22 cellular contexts compared by ENCODE assay signal in genomic region chr1:2339206-2340085, GRCh38.
"Had no signal": no experiment of that assay in that cellular context is flagged by ENCODE, and none has a peak within 500 bp of the region (broad histone marks: within the 10 kb centered on the region; RNA-seq: fewer than 3 reads in every experiment).

No MANE protein-coding gene starts in this region.

- H3K4me3 ChIP-seq: SJCRH30 had no signal

- H3K36me3 ChIP-seq: SJCRH30 had no signal

- ATAC-seq: SK-N-SH treated with all-trans-retinoic acid at 6 μM for 48 hours had no signal

- H3K27ac ChIP-seq: HL-60, SJCRH30 had no signal

- H3K9me3 ChIP-seq: SJCRH30 had no signal

- DNase-seq: KBM-7, MV-4-11, NCI-H1048, NCI-H1105, NCI-H1417 treated with DMSO at 0.1 percent for 48 hours, NCI-H146, NCI-H1694 treated with DMSO at 0.1 percent for 48 hours, NCI-H1930, NCI-H2081, NCI-H2107, NCI-H2171, NCI-H226, NCI-H446, NCI-H510A, NCI-H524 treated with DMSO at 0.1 percent for 48 hours, NCI-H69, NCI-H774, RPMI8226, SHP77 treated with DMSO at 0.1 percent for 48 hours, SJCRH30 had no signal
